Comparison of ENCODE assay signal across 21 cellular contexts in the genomic region with DNA sequence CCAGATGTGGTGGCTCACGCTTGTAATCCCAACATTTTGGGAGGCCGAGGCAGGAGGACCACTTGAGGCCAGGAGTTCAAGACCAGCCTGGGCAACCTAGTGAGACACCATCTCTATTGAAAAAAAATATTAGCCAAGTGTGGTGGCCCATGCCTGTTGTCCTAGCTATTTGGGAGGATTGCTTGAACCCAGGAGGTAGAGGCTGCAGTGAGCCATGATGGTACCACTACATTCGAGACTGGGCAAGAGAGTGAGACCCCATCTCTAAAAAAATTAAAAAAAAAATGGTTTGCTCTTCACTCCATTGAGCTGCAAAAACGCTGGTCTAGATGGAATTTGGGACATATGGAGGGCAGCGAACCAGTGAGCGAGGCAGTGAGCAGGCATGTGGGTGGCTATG. TPM values are rescaled to one million over a fixed set of nuclear protein-coding genes. Genes with fewer than 3 reads are reported as not detected.
DNase-seq lines count a peak whose midpoint lies in the region; ATAC-seq, FAIRE-seq and TF ChIP-seq lines count a peak whose summit lies in the region.
"Had no signal": no experiment of that assay in that cellular context is flagged by ENCODE, and none has a peak within 500 bp of the region (broad histone marks: within the 10 kb centered on the region; RNA-seq: fewer than 3 reads in every experiment).

No MANE protein-coding gene starts in this region.

- peak overlapping the region; percentile 47 for H3K27ac Mint-ChIP-seq in T-helper 17 cell
- peak overlapping the region; percentile 19 for H3K27ac Mint-ChIP-seq in stimulated activated effector memory CD8-positive, alpha-beta T cell treated with anti-CD3 and anti-CD28 coated beads, Interleukin-12 subunit alpha, Interleukin-12 subunit beta, amount 100 ng/mL, for 72 hours
- H3K27ac Mint-ChIP-seq in activated CD8-positive, alpha-beta T cell treated with anti-CD3 and anti-CD28 coated beads, Interleukin-2, amount 10 ng/mL, durations not matched to agents 7 days and 5 days, result no peak overlapping the region
- H3K27ac Mint-ChIP-seq: CD4-positive, alpha-beta T cell; GM23338; HFFc6; IgD-negative memory B cell had no signal

- WGBS in K562 (ENCODE audit: insufficient coverage, low coverage, missing lambda C conversion rate), result 13% methylated on average over 6 of the region's 6 CpGs
- WGBS in mammary epithelial cell (ENCODE audit: low coverage, missing lambda C conversion rate), result 80% methylated on average over 6 of the region's 6 CpGs

- no peak for TF ChIP-seq RAD21 in K562 (CRISPR knock-in tag; conservative IDR thresholded peaks at IDR 0.05 in 1 of 2, IDR thresholded peaks at IDR 0.05 in 1 of 2)

- TF ChIP-seq CTCF in K562 (IDR thresholded peaks at IDR 0.05 in 2 of 3, conservative IDR thresholded peaks at IDR 0.05 in 1 of 3; ENCODE audit: insufficient read depth in 2 of 3, low read depth in 1 of 3, low read length in 3 of 3) (no peak), mammary epithelial cell (conservative IDR thresholded peaks at IDR 0.05 in 1 of 2, IDR thresholded peaks at IDR 0.05 in 1 of 2; ENCODE audit: extremely low read depth in 1 of 2, insufficient read depth in 1 of 2, low read depth in 1 of 2, low read length in 2 of 2) (no peak)

- H3K4me1 Mint-ChIP-seq in T-helper 17 cell, result peaks cover 11% of the 10 kb centered on the region
- H3K4me1 Mint-ChIP-seq in stimulated activated effector memory CD8-positive, alpha-beta T cell treated with anti-CD3 and anti-CD28 coated beads, Interleukin-12 subunit alpha, Interleukin-12 subunit beta, amount 100 ng/mL, for 72 hours, result peaks cover 27% of the 10 kb centered on the region
- H3K4me1 Mint-ChIP-seq in activated CD8-positive, alpha-beta T cell treated with anti-CD3 and anti-CD28 coated beads, Interleukin-2, amount 10 ng/mL, durations not matched to agents 7 days and 5 days (ENCODE audit: low read depth), result peaks cover 13% of the 10 kb centered on the region
- H3K4me1 Mint-ChIP-seq: GM23338 had no signal

- H3K27ac ChIP-seq in K562 (ENCODE audit: extremely low read depth, low read depth, low read length) (no peak overlapping the region), mammary epithelial cell (ENCODE audit: insufficient read depth, low read depth, low read length) (no peak overlapping the region)
- H3K27ac ChIP-seq: C4-2B, HL-60 had no signal

- H3K4me2 ChIP-seq in K562 (ENCODE audit: insufficient read depth, low read length) (no peak overlapping the region), mammary epithelial cell (ENCODE audit: insufficient read depth, low read depth, low read length) (no peak overlapping the region)
- H3K4me2 ChIP-seq: GM23338 had no signal

- no peak for TF ChIP-seq EP300 in K562 (IDR thresholded peaks at IDR 0.05; ENCODE audit: low read length)

- dilution Hi-C loops in mammary epithelial cell (cut with HindIII; ENCODE audit: low sequenced_read_pairs), result no loop called here

- no peaks in the 10 kb centered on the region for H3K9me3 ChIP-seq in T-helper 17 cell (ENCODE audit: control insufficient read depth, low read length, poor library complexity, severe bottlenecking)
- H3K9me3 ChIP-seq in K562 (replicated peaks; ENCODE audit: control insufficient read depth, insufficient read depth, low read depth, low read length), result no peaks in the 10 kb centered on the region
- no peaks in the 10 kb centered on the region for H3K9me3 ChIP-seq in mammary epithelial cell (replicated peaks; ENCODE audit: insufficient read depth, low read length)
- H3K9me3 ChIP-seq: BE2C, Caco-2 had no signal

- BruUV-seq in K562 (replicated peaks; lab: Mats Ljungman, UMichigan), result no TSS peak
- BruUV-seq in mammary epithelial cell (replicated peaks; lab: Mats Ljungman, UMichigan), result no TSS peak

- intact Hi-C loops in K562 (cut with micrococcal nuclease) (no loop called here), mammary epithelial cell (cut with micrococcal nuclease) (no loop called here)

- no peak for FAIRE-seq in K562 (lab: Jason Lieb, UNC)
- FAIRE-seq: A204.1, D721Med, G401.6, H54 had no signal

- H4K20me1 ChIP-seq in K562 (replicated peaks; ENCODE audit: control insufficient read depth, insufficient read depth, low read length), result no peaks in the 10 kb centered on the region
- no peaks in the 10 kb centered on the region for H4K20me1 ChIP-seq in mammary epithelial cell (ENCODE audit: insufficient read depth, low read length)

- no peaks in the 10 kb centered on the region for H3K9me3 Mint-ChIP-seq in stimulated activated effector memory CD8-positive, alpha-beta T cell treated with anti-CD3 and anti-CD28 coated beads, Interleukin-12 subunit alpha, Interleukin-12 subunit beta, amount 100 ng/mL, for 72 hours
- no peaks in the 10 kb centered on the region for H3K9me3 Mint-ChIP-seq in activated CD8-positive, alpha-beta T cell treated with anti-CD3 and anti-CD28 coated beads, Interleukin-2, amount 10 ng/mL, durations not matched to agents 7 days and 5 days (ENCODE audit: insufficient read depth)
- H3K9me3 Mint-ChIP-seq: CD4-positive, alpha-beta T cell; GM23338; HFFc6; IgD-negative memory B cell had no signal

- POLR2A ChIA-PET in K562 (lab: Yijun Ruan, JAX), result interaction anchor here (0.6 kb wide), 1 partner anchor 175 kb away, joined by 3 read pairs; no protein-coding TSS in a partner anchor
- POLR2A ChIA-PET in activated CD8-positive, alpha-beta T cell treated with anti-CD3 and anti-CD28 coated beads, Interleukin-2, amount 10 ng/mL, durations not matched to agents 7 days and 5 days (lab: Charles Lee), result no interaction called here

- TF ChIP-seq POLR2A in K562 (conservative IDR thresholded peaks at IDR 0.05), result no peak

- H3K9ac ChIP-seq in K562 (ENCODE audit: insufficient read depth in 1 of 2, low read depth in 2 of 2, low read length in 2 of 2), result no peak overlapping the region
- H3K9ac ChIP-seq in mammary epithelial cell (ENCODE audit: insufficient read depth, low read length), result no peak overlapping the region

- H3K36me3 ChIP-seq in K562 (ENCODE audit: control insufficient read depth, insufficient read depth, low read length) (no peaks in the 10 kb centered on the region), mammary epithelial cell (ENCODE audit: insufficient read depth, low read length) (no peaks in the 10 kb centered on the region)
- H3K36me3 ChIP-seq: BE2C had no signal

- H3K79me2 ChIP-seq in K562 (ENCODE audit: control insufficient read depth, insufficient read depth, low read length), result no peaks in the 10 kb centered on the region
- H3K79me2 ChIP-seq in mammary epithelial cell (ENCODE audit: insufficient read depth, low read length), result no peaks in the 10 kb centered on the region

- in situ Hi-C loops in K562 (cut with MboI), result no loop called here
- in situ Hi-C loops in mammary epithelial cell (cut with MboI; ENCODE audit: low sequenced_read_pairs in 2 of 2), result no loop called here

- H3K9me1 ChIP-seq in K562 (ENCODE audit: control insufficient read depth, insufficient read depth, low read length), result no peaks in the 10 kb centered on the region

- H3K4me3 Mint-ChIP-seq in T-helper 17 cell, result no peak overlapping the region
- H3K4me3 Mint-ChIP-seq in stimulated activated effector memory CD8-positive, alpha-beta T cell treated with anti-CD3 and anti-CD28 coated beads, Interleukin-12 subunit alpha, Interleukin-12 subunit beta, amount 100 ng/mL, for 72 hours, result no peak overlapping the region
- no peak overlapping the region for H3K4me3 Mint-ChIP-seq in activated CD8-positive, alpha-beta T cell treated with anti-CD3 and anti-CD28 coated beads, Interleukin-2, amount 10 ng/mL, durations not matched to agents 7 days and 5 days
- H3K4me3 Mint-ChIP-seq: CD4-positive, alpha-beta T cell; GM23338; HFFc6; IgD-negative memory B cell had no signal

- ATAC-seq in T-helper 17 cell, result no peak
- ATAC-seq in K562, result no peak
- ATAC-seq in stimulated activated effector memory CD8-positive, alpha-beta T cell treated with anti-CD3 and anti-CD28 coated beads, Interleukin-12 subunit alpha, Interleukin-12 subunit beta, amount 100 ng/mL, for 72 hours, result no peak
- no peak for ATAC-seq in activated CD8-positive, alpha-beta T cell treated with anti-CD3 and anti-CD28 coated beads, Interleukin-2, amount 10 ng/mL, durations not matched to agents 7 days and 5 days
- ATAC-seq: GM23338 had no signal

- H3K4me3 ChIP-seq in K562 (no peak overlapping the region), mammary epithelial cell (replicated peaks in 1 of 3; ENCODE audit: insufficient read depth in 1 of 3, low read depth in 2 of 3, low read length in 3 of 3) (no peak overlapping the region)
- H3K4me3 ChIP-seq: GM23338 had no signal

- no peaks in the 10 kb centered on the region for H3K36me3 Mint-ChIP-seq in T-helper 17 cell (ENCODE audit: low read depth)
- peaks cover 9% of the 10 kb centered on the region for H3K36me3 Mint-ChIP-seq in stimulated activated effector memory CD8-positive, alpha-beta T cell treated with anti-CD3 and anti-CD28 coated beads, Interleukin-12 subunit alpha, Interleukin-12 subunit beta, amount 100 ng/mL, for 72 hours
- H3K36me3 Mint-ChIP-seq in activated CD8-positive, alpha-beta T cell treated with anti-CD3 and anti-CD28 coated beads, Interleukin-2, amount 10 ng/mL, durations not matched to agents 7 days and 5 days (ENCODE audit: low read depth), result no peaks in the 10 kb centered on the region
- H3K36me3 Mint-ChIP-seq: IgD-negative memory B cell had no signal

- H2AFZ ChIP-seq in K562 (ENCODE audit: low read depth, low read length), result no peak overlapping the region
- no peak overlapping the region for H2AFZ ChIP-seq in mammary epithelial cell (ENCODE audit: low read depth, low read length)
- H2AFZ ChIP-seq: GM23338 had no signal

- H3K4me1 ChIP-seq in K562 (replicated peaks in 1 of 2; ENCODE audit: control insufficient read depth in 2 of 2, insufficient read depth in 2 of 2, low read length in 2 of 2), result peaks cover 0 to 3% of the 10 kb centered on the region in 2 experiments; a peak in 1 of 5 replicates
- no peaks in the 10 kb centered on the region for H3K4me1 ChIP-seq in mammary epithelial cell (ENCODE audit: insufficient read depth, low read length)
- H3K4me1 ChIP-seq: Caco-2 had no signal

- H3K27me3 Mint-ChIP-seq in T-helper 17 cell, result no peaks in the 10 kb centered on the region
- no peaks in the 10 kb centered on the region for H3K27me3 Mint-ChIP-seq in activated CD8-positive, alpha-beta T cell treated with anti-CD3 and anti-CD28 coated beads, Interleukin-2, amount 10 ng/mL, durations not matched to agents 7 days and 5 days (ENCODE audit: low read depth)
- H3K27me3 Mint-ChIP-seq: CD4-positive, alpha-beta T cell; IgD-negative memory B cell had no signal

- DNase-seq in T-helper 17 cell (no peak), K562 (ENCODE audit: extremely low read depth in 1 of 4, low spot score in 3 of 4) (no peak), mammary epithelial cell (no peak), kidney glomerular epithelial cell (lab: John Stamatoyannopoulos, UW) (no peak)
- no peak for DNase-seq in stimulated activated effector memory CD8-positive, alpha-beta T cell treated with anti-CD3 and anti-CD28 coated beads, Interleukin-12 subunit alpha, Interleukin-12 subunit beta, amount 100 ng/mL, for 72 hours (ENCODE audit: low spot score in 2 of 2)
- DNase-seq in activated CD8-positive, alpha-beta T cell treated with anti-CD3 and anti-CD28 coated beads, Interleukin-2, amount 10 ng/mL, durations not matched to agents 7 days and 5 days, result no peak
- DNase-seq: ACHN; BE2C; Caco-2; CD4-positive, alpha-beta T cell; HCEC 1CT; HFFc6 had no signal

- CTCF ChIA-PET in K562 (lab: Yijun Ruan, JAX; ENCODE audit: low intra/inter-chr PET ratio), result no interaction called here
- CTCF ChIA-PET in activated CD8-positive, alpha-beta T cell treated with anti-CD3 and anti-CD28 coated beads, Interleukin-2, amount 10 ng/mL, durations not matched to agents 7 days and 5 days (lab: Charles Lee), result no interaction called here
- CTCF ChIA-PET in mammary epithelial cell (lab: Charles Lee; ENCODE audit: low non-redundant PET), result no interaction called here

- no peaks in the 10 kb centered on the region for H3K27me3 ChIP-seq in K562 (ENCODE audit: control insufficient read depth in 2 of 2, insufficient read depth in 2 of 2, low read length in 2 of 2)
- no peaks in the 10 kb centered on the region for H3K27me3 ChIP-seq in mammary epithelial cell (ENCODE audit: insufficient read depth, low read length)
- H3K27me3 ChIP-seq: BE2C had no signal

RNA-seq across cellular contexts. Expression of gene SOX10, which starts 21.6 kb away (rescaled TPM):
- total RNA-seq in T-helper 17 cell (not detected), K562 (2014; rRNA removed) (not detected in 2 replicates), K562 (2014; rRNA removed; fragmentation: Illumina TruSeq; extraction: Trizol) (not detected in 2 replicates), K562 (2015; rRNA removed; fragmentation: Illumina TruSeq; extraction: Trizol) (not detected in 2 replicates), K562 (2021) (not detected in 2 replicates), mammary epithelial cell (10 to 100 TPM in 1 of 2 donors, not detected in 1; 10.7 TPM)
- not detected in 2 replicates for total RNA-seq in K562 (2011; cell fraction: chromatin; rRNA removed; ENCODE audit: low replicate concordance)
- not detected in 2 replicates for total RNA-seq in K562 (2011; cell fraction: nucleolus; rRNA removed)
- total RNA-seq in K562 (2011; cell fraction: nucleoplasm; rRNA removed), result not detected in 2 replicates
- polyA plus RNA-seq in K562 (2011; rRNA removed) (not detected in 2 replicates), K562 (2014; fragmentation: Illumina TruSeq; extraction: Trizol) (not detected in 2 replicates), K562 (2014; fragmentation: Nextera tagmentation; extraction: Ambion mirVana) (not detected), K562 (2014; rRNA removed) (not detected in 2 replicates), mammary epithelial cell (not detected)
- not detected in 2 replicates for polyA plus RNA-seq in K562 (2011; cell fraction: cytosol; rRNA removed)
- not detected in 2 replicates for polyA plus RNA-seq in K562 (2011; cell fraction: nucleus; rRNA removed)
- 0.04 TPM in 1 of 2 replicates, not detected in the other for polyA plus RNA-seq in K562 (2012)
- not detected in 2 replicates for polyA minus RNA-seq in K562 (2011; rRNA and poly(A)+ RNA removed)
- not detected in 2 replicates for polyA minus RNA-seq in K562 (2011; cell fraction: cytosol; rRNA and poly(A)+ RNA removed)
- not detected in 2 replicates for polyA minus RNA-seq in K562 (2011; cell fraction: nucleus; rRNA and poly(A)+ RNA removed)
- total RNA-seq in activated CD8-positive, alpha-beta T cell treated with anti-CD3 and anti-CD28 coated beads, Interleukin-2, amount 10 ng/mL, durations not matched to agents 7 days and 5 days, result not detected
- polyA minus RNA-seq in mammary epithelial cell, result not detected
- total RNA-seq: Caco-2; CD4-positive, alpha-beta T cell; HFFc6; HT1080 had no signal
- polyA plus RNA-seq: IgD-negative memory B cell had no signal

RNA-seq across cellular contexts. Expression of gene PICK1, which starts 51.3 kb away (rescaled TPM):
- total RNA-seq in T-helper 17 cell (10 to 100 TPM; 24.5 to 25.4 TPM), K562 (2014; rRNA removed) (8.6 and 11.3 TPM in 2 replicates), K562 (2014; rRNA removed; fragmentation: Illumina TruSeq; extraction: Trizol) (4.3 and 5.2 TPM in 2 replicates), K562 (2015; rRNA removed; fragmentation: Illumina TruSeq; extraction: Trizol) (6.5 and 6.7 TPM in 2 replicates), K562 (2021) (7.1 and 9.2 TPM in 2 replicates), mammary epithelial cell (10 to 100 TPM; 38.8 to 40.7 TPM)
- 25.6 and 73.9 TPM in 2 replicates for total RNA-seq in K562 (2011; cell fraction: chromatin; rRNA removed; ENCODE audit: low replicate concordance)
- total RNA-seq in K562 (2011; cell fraction: nucleolus; rRNA removed), result 35.9 and 41.6 TPM in 2 replicates
- 31.1 and 41.3 TPM in 2 replicates for total RNA-seq in K562 (2011; cell fraction: nucleoplasm; rRNA removed)
- polyA plus RNA-seq in K562 (2011; rRNA removed) (9.6 and 14.5 TPM in 2 replicates), K562 (2014; fragmentation: Illumina TruSeq; extraction: Trizol) (7.1 and 7.9 TPM in 2 replicates), K562 (2014; fragmentation: Nextera tagmentation; extraction: Ambion mirVana) (under 1 TPM in 1 of 2 experiments, not detected in 1; 0.06 TPM), K562 (2014; rRNA removed) (9.4 and 11.0 TPM in 2 replicates), mammary epithelial cell (35.4 TPM)
- polyA plus RNA-seq in K562 (2011; cell fraction: cytosol; rRNA removed), result 12.0 and 13.0 TPM in 2 replicates
- 67.4 and 81.6 TPM in 2 replicates for polyA plus RNA-seq in K562 (2011; cell fraction: nucleus; rRNA removed)
- 5.6 and 8.2 TPM in 2 replicates for polyA plus RNA-seq in K562 (2012)
- 9.6 and 18.1 TPM in 2 replicates for polyA minus RNA-seq in K562 (2011; rRNA and poly(A)+ RNA removed)
- 5.7 and 8.4 TPM in 2 replicates for polyA minus RNA-seq in K562 (2011; cell fraction: cytosol; rRNA and poly(A)+ RNA removed)
- 11.6 and 12.2 TPM in 2 replicates for polyA minus RNA-seq in K562 (2011; cell fraction: nucleus; rRNA and poly(A)+ RNA removed)
- total RNA-seq in activated CD8-positive, alpha-beta T cell treated with anti-CD3 and anti-CD28 coated beads, Interleukin-2, amount 10 ng/mL, durations not matched to agents 7 days and 5 days, result 10 to 100 TPM; 12.7 to 14.0 TPM
- polyA minus RNA-seq in mammary epithelial cell, result 33.2 TPM

RNA-seq across cellular contexts. Expression of gene POLR2F, which starts 52.4 kb away (rescaled TPM):
- total RNA-seq in T-helper 17 cell (10 to 100 TPM; 25.9 to 27.7 TPM), K562 (2014; rRNA removed) (240 and 294 TPM in 2 replicates), K562 (2014; rRNA removed; fragmentation: Illumina TruSeq; extraction: Trizol) (73.2 and 98.9 TPM in 2 replicates), K562 (2015; rRNA removed; fragmentation: Illumina TruSeq; extraction: Trizol) (115 and 129 TPM in 2 replicates), K562 (2021) (145 and 162 TPM in 2 replicates), mammary epithelial cell (10 to 100 TPM; 20.7 to 89.6 TPM)
- total RNA-seq in K562 (2011; cell fraction: chromatin; rRNA removed; ENCODE audit: low replicate concordance), result 31.7 and 45.8 TPM in 2 replicates
- 21.2 and 27.6 TPM in 2 replicates for total RNA-seq in K562 (2011; cell fraction: nucleolus; rRNA removed)
- total RNA-seq in K562 (2011; cell fraction: nucleoplasm; rRNA removed), result 27.6 and 28.5 TPM in 2 replicates
- polyA plus RNA-seq in K562 (2011; rRNA removed) (89.4 and 116 TPM in 2 replicates), K562 (2014; fragmentation: Illumina TruSeq; extraction: Trizol) (156 and 168 TPM in 2 replicates), K562 (2014; fragmentation: Nextera tagmentation; extraction: Ambion mirVana) (100 to 1,000 TPM; 187 to 195 TPM), K562 (2014; rRNA removed) (410 and 469 TPM in 2 replicates), mammary epithelial cell (142 TPM)
- 137 and 187 TPM in 2 replicates for polyA plus RNA-seq in K562 (2011; cell fraction: cytosol; rRNA removed)
- 42.9 and 44.4 TPM in 2 replicates for polyA plus RNA-seq in K562 (2011; cell fraction: nucleus; rRNA removed)
- polyA plus RNA-seq in K562 (2012), result 84.6 and 208 TPM in 2 replicates
- 18.3 and 28.5 TPM in 2 replicates for polyA minus RNA-seq in K562 (2011; rRNA and poly(A)+ RNA removed)
- polyA minus RNA-seq in K562 (2011; cell fraction: cytosol; rRNA and poly(A)+ RNA removed), result 36.5 and 39.5 TPM in 2 replicates
- 8.8 and 13.2 TPM in 2 replicates for polyA minus RNA-seq in K562 (2011; cell fraction: nucleus; rRNA and poly(A)+ RNA removed)
- total RNA-seq in activated CD8-positive, alpha-beta T cell treated with anti-CD3 and anti-CD28 coated beads, Interleukin-2, amount 10 ng/mL, durations not matched to agents 7 days and 5 days, result 10 to 100 TPM; 71.7 to 73.8 TPM
- polyA minus RNA-seq in mammary epithelial cell, result 56.6 TPM

RNA-seq across cellular contexts. Expression of gene C22orf23, which starts 52.5 kb away (rescaled TPM):
- total RNA-seq in T-helper 17 cell (not detected), K562 (2014; rRNA removed) (0.32 and 0.82 TPM in 2 replicates), K562 (2014; rRNA removed; fragmentation: Illumina TruSeq; extraction: Trizol) (0.25 and 0.48 TPM in 2 replicates), K562 (2015; rRNA removed; fragmentation: Illumina TruSeq; extraction: Trizol) (0.26 and 0.51 TPM in 2 replicates), K562 (2021) (0.49 and 0.64 TPM in 2 replicates), mammary epithelial cell (not detected)
- 0.46 and 1.2 TPM in 2 replicates for total RNA-seq in K562 (2011; cell fraction: chromatin; rRNA removed; ENCODE audit: low replicate concordance)
- total RNA-seq in K562 (2011; cell fraction: nucleolus; rRNA removed), result 0.67 TPM in 1 of 2 replicates, not detected in the other
- 0.88 and 1.4 TPM in 2 replicates for total RNA-seq in K562 (2011; cell fraction: nucleoplasm; rRNA removed)
- polyA plus RNA-seq in K562 (2011; rRNA removed) (0.33 and 0.79 TPM in 2 replicates), K562 (2014; fragmentation: Illumina TruSeq; extraction: Trizol) (0.69 and 1.0 TPM in 2 replicates), K562 (2014; fragmentation: Nextera tagmentation; extraction: Ambion mirVana) (under 1 TPM; 0.53 to 0.91 TPM), K562 (2014; rRNA removed) (0.65 and 0.82 TPM in 2 replicates), mammary epithelial cell (0.06 TPM)
- polyA plus RNA-seq in K562 (2011; cell fraction: cytosol; rRNA removed), result 0.52 and 0.88 TPM in 2 replicates
- 0.63 and 0.76 TPM in 2 replicates for polyA plus RNA-seq in K562 (2011; cell fraction: nucleus; rRNA removed)
- 0.42 and 0.51 TPM in 2 replicates for polyA plus RNA-seq in K562 (2012)
- 0.66 and 0.91 TPM in 2 replicates for polyA minus RNA-seq in K562 (2011; rRNA and poly(A)+ RNA removed)
- polyA minus RNA-seq in K562 (2011; cell fraction: cytosol; rRNA and poly(A)+ RNA removed), result not detected in 2 replicates
- polyA minus RNA-seq in K562 (2011; cell fraction: nucleus; rRNA and poly(A)+ RNA removed), result 0.78 TPM in 1 of 2 replicates, not detected in the other
- not detected for total RNA-seq in activated CD8-positive, alpha-beta T cell treated with anti-CD3 and anti-CD28 coated beads, Interleukin-2, amount 10 ng/mL, durations not matched to agents 7 days and 5 days
- polyA minus RNA-seq in mammary epithelial cell, result not detected
- total RNA-seq: Caco-2; CD4-positive, alpha-beta T cell had no signal
- polyA plus RNA-seq: GM23338, IgD-negative memory B cell had no signal
